Comparison of ENCODE assay signal across 8 cellular contexts in the genomic region with DNA sequence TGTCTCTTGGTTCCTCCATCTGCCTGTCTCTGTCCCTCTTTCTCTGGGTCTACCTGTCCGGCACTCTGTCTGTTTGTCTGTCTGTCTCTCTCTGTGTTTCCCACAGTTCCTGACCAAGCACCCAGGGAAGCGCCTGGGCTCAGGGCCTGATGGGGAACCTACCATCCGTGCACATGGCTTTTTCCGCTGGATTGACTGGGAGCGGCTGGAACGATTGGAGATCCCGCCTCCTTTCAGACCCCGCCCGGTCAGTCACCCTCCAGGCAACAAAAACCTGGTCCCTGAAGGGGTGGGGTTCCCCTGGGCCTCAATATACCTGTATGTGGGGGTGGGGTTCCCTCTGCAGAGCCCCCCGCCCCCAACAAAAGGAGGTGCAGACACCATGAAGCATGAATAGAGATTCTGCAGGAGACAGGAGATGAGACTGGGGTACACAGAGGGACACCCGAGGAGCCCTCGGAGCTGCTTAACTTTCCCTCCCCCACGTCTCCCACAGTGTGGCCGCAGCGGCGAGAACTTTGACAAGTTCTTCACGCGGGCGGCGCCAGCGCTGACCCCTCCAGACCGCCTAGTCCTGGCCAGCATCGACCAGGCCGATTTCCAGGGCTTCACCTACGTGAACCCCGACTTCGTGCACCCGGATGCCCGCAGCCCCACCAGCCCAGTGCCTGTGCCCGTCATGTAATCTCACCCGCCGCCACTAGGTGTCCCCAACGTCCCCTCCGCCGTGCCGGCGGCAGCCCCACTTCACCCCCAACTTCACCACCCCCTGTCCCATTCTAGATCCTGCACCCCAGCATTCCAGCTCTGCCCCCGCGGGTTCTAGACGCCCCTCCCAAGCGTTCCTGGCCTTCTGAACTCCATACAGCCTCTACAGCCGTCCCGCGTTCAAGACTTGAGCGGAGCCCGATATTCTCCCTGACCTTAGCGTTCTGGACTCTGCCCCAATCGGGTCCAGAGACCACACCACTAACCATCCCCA. TPM values are rescaled to one million over a fixed set of nuclear protein-coding genes. Genes with fewer than 3 reads are reported as not detected.
A peak's percentile ranks its signal among the peaks of the same experiment; 100 is the strongest.
DNase-seq lines count a peak whose midpoint lies in the region; ATAC-seq, FAIRE-seq and TF ChIP-seq lines count a peak whose summit lies in the region.

No MANE protein-coding gene starts in this region.

- no peaks in the 10 kb centered on the region for H4K20me1 ChIP-seq in GM23248 (ENCODE audit: insufficient read depth)
- no peaks in the 10 kb centered on the region for H4K20me1 ChIP-seq in GM12878 (ENCODE audit: control insufficient read depth, insufficient read depth)

- no peaks in the 10 kb centered on the region for H3F3A ChIP-seq in GM23248 (ENCODE audit: insufficient read depth)

- 0 out of 2 replicates have a peak, but pooled peaks have one; percentile 20 for TF ChIP-seq RAD21 in GM12878 (IDR thresholded peaks at IDR 0.05; ENCODE audit: insufficient read depth, low read depth, low read length)

- FAIRE-seq in GM12878 (lab: Jason Lieb, UNC): no peak

- H3K27me3 ChIP-seq in GM23248 (replicated peaks; ENCODE audit: insufficient read depth): peaks cover 54% of the 10 kb centered on the region
- H3K27me3 ChIP-seq in GM12878 (replicated peaks in 1 of 2; ENCODE audit: control insufficient read depth in 2 of 2, insufficient read depth in 2 of 2, low read length in 1 of 2): no peaks in the 10 kb centered on the region

- CTCF ChIA-PET in GM12878 (lab: Yijun Ruan, JAX): interaction anchor here (1.3 kb wide), 1 partner anchor 125 kb away, joined by 4 read pairs; no protein-coding TSS in a partner anchor

- RAD21 ChIA-PET in GM12878 (lab: Charles Lee; ENCODE audit: unreplicated experiment): no interaction called here

- POLR2A ChIA-PET in GM12878 (lab: Charles Lee): no interaction called here

- H3K9me3 ChIP-seq in GM23248 (ENCODE audit: low read depth): no peaks in the 10 kb centered on the region
- no peaks in the 10 kb centered on the region; the same call in 2 of the 3 replicates for H3K9me3 ChIP-seq in GM12878 (replicated peaks; ENCODE audit: control insufficient read depth, insufficient read depth, low read length)

- H3K27ac ChIP-seq in GM23248 (no peak overlapping the region), GM12878 (ENCODE audit: control insufficient read depth, insufficient read depth) (no peak overlapping the region)

- H3K9ac ChIP-seq in GM23248 (no peak overlapping the region), GM12878 (ENCODE audit: control insufficient read depth, insufficient read depth, low read length) (no peak overlapping the region)

- in situ Hi-C loops in GM23248 (cut with MboI) (no loop called here), GM12878 (cut with MboI) (no loop called here)

- H3K4me3 ChIP-seq in GM23248: no peak overlapping the region
- no peak overlapping the region for H3K4me3 ChIP-seq in GM12878

- 11 to 16% methylated on average over 36 to 48 of the region's 48 CpGs for WGBS in GM23248 (ENCODE audit: low coverage in 1 of 2, low lambda C conversion rate in 2 of 2, missing lambda C conversion rate in 2 of 2), 2 experiments
- WGBS in GM12878 (ENCODE audit: insufficient coverage, insufficient replicate concordance, low lambda C conversion rate, missing lambda C conversion rate): 18% methylated on average over 40 of the region's 48 CpGs

- ATAC-seq in GM12878 (no peak), HG03095 (IDR thresholded peaks at IDR 0.05; ENCODE audit: unreplicated experiment) (no peak), HG03139 (IDR thresholded peaks at IDR 0.05; ENCODE audit: unreplicated experiment) (no peak)

- TF ChIP-seq EP300 in GM12878 (IDR thresholded peaks at IDR 0.05; ENCODE audit: borderline replicate concordance in 1 of 2, control insufficient read depth in 1 of 2, low read depth in 2 of 2, low read length in 2 of 2): no peak

- peak; percentile 35 to 69 (median 44); a peak in 5 of 6 replicates for TF ChIP-seq CTCF in GM12878 (IDR thresholded peaks at IDR 0.05 in 2 of 3, conservative IDR thresholded peaks at IDR 0.05 in 1 of 3; ENCODE audit: control insufficient read depth in 2 of 3, extremely low read depth in 1 of 3, insufficient read depth in 1 of 3, low read depth in 3 of 3, low read length in 3 of 3)

- H3K79me2 ChIP-seq in GM23248 (ENCODE audit: insufficient read depth) (no peaks in the 10 kb centered on the region), GM12878 (ENCODE audit: control insufficient read depth, insufficient read depth, low read length) (no peaks in the 10 kb centered on the region)

- peaks cover 7% of the 10 kb centered on the region; the same call in 1 of the 2 replicates for H3K4me1 ChIP-seq in GM23248 (ENCODE audit: insufficient read depth)
- H3K4me1 ChIP-seq in GM12878 (ENCODE audit: control insufficient read depth, insufficient read depth, low read length): no peaks in the 10 kb centered on the region

- intact Hi-C loops in GM12878 (cut with micrococcal nuclease; ENCODE audit: unreplicated experiment): no loop called here

- SMC1A ChIA-PET in GM12878 (lab: Charles Lee; ENCODE audit: uncharacterized antibody, unreplicated experiment): no interaction called here

- no peaks in the 10 kb centered on the region for H3K9me2 ChIP-seq in GM23248 (ENCODE audit: insufficient read depth)

- H2AFZ ChIP-seq in GM23248 (no peak overlapping the region), GM12878 (ENCODE audit: control insufficient read depth, low read depth, low read length) (no peak overlapping the region)

- BruUV-seq in GM12878 (replicated peaks; lab: Mats Ljungman, UMichigan): no TSS peak

- no peak for TF ChIP-seq POLR2A in GM12878 (IDR thresholded peaks at IDR 0.05; ENCODE audit: low read depth, low read length)

- H3K36me3 ChIP-seq in GM23248 (ENCODE audit: low read depth) (no peaks in the 10 kb centered on the region), GM12878 (ENCODE audit: control insufficient read depth in 2 of 2, insufficient read depth in 2 of 2, low read length in 1 of 2) (no peaks in the 10 kb centered on the region)

- DNase-seq in GM23248 (peak; percentile 45), T-helper 9 cell (peak; percentile 68), GM12878 (ENCODE audit: low read depth, low spot score) (no peak), iPS-NIHi7 (ENCODE audit: extremely low spot score) (peak; percentile 72), SKM-1 treated with dmso at 0.1 percent for 144 hours (lab: John Stamatoyannopoulos, UW; ENCODE audit: unreplicated experiment) (no peak)
- peak; percentile 74 for DNase-seq in stimulated activated CD4-positive, alpha-beta T cell treated with anti-CD3 and anti-CD28 coated beads, Interleukin-4, amount 100 ng/mL, for 1 hour

- peak overlapping the region; percentile 12 for H3K4me2 ChIP-seq in GM23248 (ENCODE audit: unreplicated experiment)
- no peak overlapping the region for H3K4me2 ChIP-seq in GM12878 (ENCODE audit: control insufficient read depth, insufficient read depth)

RNA-seq across cellular contexts. Expression of a gene that starts 2.6 kb away (rescaled TPM):
- total RNA-seq in GM23248 (2014; rRNA removed; shearing (Covaris generic)): not detected in 2 replicates
- not detected in 2 replicates for polyA plus RNA-seq in GM23248 (2016; fragmentation: Nextera tagmentation; extraction: Ambion mirVana)
- not detected in 2 replicates for total RNA-seq in GM12878 (2013; cell fraction: nucleolus; rRNA removed)
- total RNA-seq in GM12878 (2014; rRNA removed): not detected in 2 replicates
- not detected in 2 replicates for total RNA-seq in GM12878 (2014; rRNA removed; fragmentation: Illumina TruSeq; extraction: Trizol)
- not detected in 2 replicates for total RNA-seq in GM12878 (2021)
- not detected for polyA plus RNA-seq in GM12878 (2011; ENCODE audit: low read depth)
- not detected in 2 replicates for polyA plus RNA-seq in GM12878 (2011; rRNA removed)
- polyA plus RNA-seq in GM12878 (2011; cell fraction: cytosol; rRNA removed): not detected in 2 replicates
- polyA plus RNA-seq in GM12878 (2011; cell fraction: nucleus; rRNA removed): not detected in 2 replicates
- not detected in 2 replicates for polyA plus RNA-seq in GM12878 (2012)
- not detected in 2 replicates for polyA plus RNA-seq in GM12878 (2014; fragmentation: Illumina TruSeq; extraction: Trizol)
- not detected for polyA plus RNA-seq in GM12878 (2014; fragmentation: Nextera tagmentation; extraction: Ambion mirVana)
- not detected in 2 replicates for polyA plus RNA-seq in GM12878 (2014; rRNA removed)
- not detected for polyA plus RNA-seq in GM12878 (2016; fragmentation: Nextera tagmentation; extraction: Ambion mirVana)
- not detected in 2 replicates for polyA minus RNA-seq in GM12878 (2011; rRNA and poly(A)+ RNA removed)
- not detected in 2 replicates for polyA minus RNA-seq in GM12878 (2011; cell fraction: cytosol; rRNA and poly(A)+ RNA removed)
- polyA minus RNA-seq in GM12878 (2011; cell fraction: nucleus; rRNA and poly(A)+ RNA removed): not detected in 2 replicates

RNA-seq across cellular contexts. Expression of a gene that starts 24.5 kb away (rescaled TPM):
- total RNA-seq in GM23248 (2014; rRNA removed; shearing (Covaris generic)): not detected in 2 replicates
- not detected in 2 replicates for polyA plus RNA-seq in GM23248 (2016; fragmentation: Nextera tagmentation; extraction: Ambion mirVana)
- total RNA-seq in GM12878 (2013; cell fraction: nucleolus; rRNA removed): not detected in 2 replicates
- not detected in 2 replicates for total RNA-seq in GM12878 (2014; rRNA removed)
- total RNA-seq in GM12878 (2014; rRNA removed; fragmentation: Illumina TruSeq; extraction: Trizol): not detected in 2 replicates
- total RNA-seq in GM12878 (2021): not detected in 2 replicates
- polyA plus RNA-seq in GM12878 (2011; ENCODE audit: low read depth): not detected
- not detected in 2 replicates for polyA plus RNA-seq in GM12878 (2011; rRNA removed)
- not detected in 2 replicates for polyA plus RNA-seq in GM12878 (2011; cell fraction: cytosol; rRNA removed)
- not detected in 2 replicates for polyA plus RNA-seq in GM12878 (2011; cell fraction: nucleus; rRNA removed)
- polyA plus RNA-seq in GM12878 (2012): not detected in 2 replicates
- polyA plus RNA-seq in GM12878 (2014; fragmentation: Illumina TruSeq; extraction: Trizol): not detected in 2 replicates
- not detected for polyA plus RNA-seq in GM12878 (2014; fragmentation: Nextera tagmentation; extraction: Ambion mirVana)
- polyA plus RNA-seq in GM12878 (2014; rRNA removed): not detected in 2 replicates
- polyA plus RNA-seq in GM12878 (2016; fragmentation: Nextera tagmentation; extraction: Ambion mirVana): not detected
- polyA minus RNA-seq in GM12878 (2011; rRNA and poly(A)+ RNA removed): not detected in 2 replicates
- not detected in 2 replicates for polyA minus RNA-seq in GM12878 (2011; cell fraction: cytosol; rRNA and poly(A)+ RNA removed)
- polyA minus RNA-seq in GM12878 (2011; cell fraction: nucleus; rRNA and poly(A)+ RNA removed): not detected in 2 replicates

RNA-seq across cellular contexts. Expression of a gene that starts 38.8 kb away (rescaled TPM):
- total RNA-seq in GM23248 (2014; rRNA removed; shearing (Covaris generic)): 74.8 and 85.9 TPM in 2 replicates
- 222 and 226 TPM in 2 replicates for polyA plus RNA-seq in GM23248 (2016; fragmentation: Nextera tagmentation; extraction: Ambion mirVana)
- total RNA-seq in GM12878 (2013; cell fraction: nucleolus; rRNA removed): 0.38 and 0.93 TPM in 2 replicates
- 0.05 and 0.11 TPM in 2 replicates for total RNA-seq in GM12878 (2014; rRNA removed)
- 0.13 TPM in 1 of 2 replicates, not detected in the other for total RNA-seq in GM12878 (2014; rRNA removed; fragmentation: Illumina TruSeq; extraction: Trizol)
- 0.46 and 0.72 TPM in 2 replicates for total RNA-seq in GM12878 (2021)
- 0.66 TPM for polyA plus RNA-seq in GM12878 (2011; ENCODE audit: low read depth)
- 0.03 and 0.14 TPM in 2 replicates for polyA plus RNA-seq in GM12878 (2011; rRNA removed)
- polyA plus RNA-seq in GM12878 (2011; cell fraction: cytosol; rRNA removed): 0.10 and 0.55 TPM in 2 replicates
- polyA plus RNA-seq in GM12878 (2011; cell fraction: nucleus; rRNA removed): 0.16 and 0.31 TPM in 2 replicates
- polyA plus RNA-seq in GM12878 (2012): 1.1 TPM in 2 replicates
- polyA plus RNA-seq in GM12878 (2014; fragmentation: Illumina TruSeq; extraction: Trizol): 0.09 TPM in 1 of 2 replicates, not detected in the other
- under 1 TPM; 0.04 to 0.10 TPM for polyA plus RNA-seq in GM12878 (2014; fragmentation: Nextera tagmentation; extraction: Ambion mirVana)
- 0.09 TPM in 1 of 2 replicates, not detected in the other for polyA plus RNA-seq in GM12878 (2014; rRNA removed)
- polyA plus RNA-seq in GM12878 (2016; fragmentation: Nextera tagmentation; extraction: Ambion mirVana): under 1 TPM; 0.06 to 0.23 TPM
- 0.15 TPM in 1 of 2 replicates, not detected in the other for polyA minus RNA-seq in GM12878 (2011; rRNA and poly(A)+ RNA removed)
- not detected in 2 replicates for polyA minus RNA-seq in GM12878 (2011; cell fraction: cytosol; rRNA and poly(A)+ RNA removed)
- 0.29 TPM in 1 of 2 replicates, not detected in the other for polyA minus RNA-seq in GM12878 (2011; cell fraction: nucleus; rRNA and poly(A)+ RNA removed)

RNA-seq across cellular contexts. Expression of a gene that starts 56.2 kb away (rescaled TPM):
- 0.11 TPM in 1 of 2 replicates, not detected in the other for total RNA-seq in GM23248 (2014; rRNA removed; shearing (Covaris generic))
- not detected in 2 replicates for polyA plus RNA-seq in GM23248 (2016; fragmentation: Nextera tagmentation; extraction: Ambion mirVana)
- not detected in 2 replicates for total RNA-seq in GM12878 (2013; cell fraction: nucleolus; rRNA removed)
- total RNA-seq in GM12878 (2014; rRNA removed): not detected in 2 replicates
- not detected in 2 replicates for total RNA-seq in GM12878 (2014; rRNA removed; fragmentation: Illumina TruSeq; extraction: Trizol)
- total RNA-seq in GM12878 (2021): not detected in 2 replicates
- not detected for polyA plus RNA-seq in GM12878 (2011; ENCODE audit: low read depth)
- polyA plus RNA-seq in GM12878 (2011; rRNA removed): not detected in 2 replicates
- polyA plus RNA-seq in GM12878 (2011; cell fraction: cytosol; rRNA removed): not detected in 2 replicates
- 0.03 TPM in 1 of 2 replicates, not detected in the other for polyA plus RNA-seq in GM12878 (2011; cell fraction: nucleus; rRNA removed)
- polyA plus RNA-seq in GM12878 (2012): not detected in 2 replicates
- polyA plus RNA-seq in GM12878 (2014; fragmentation: Illumina TruSeq; extraction: Trizol): not detected in 2 replicates
- polyA plus RNA-seq in GM12878 (2014; fragmentation: Nextera tagmentation; extraction: Ambion mirVana): not detected
- not detected in 2 replicates for polyA plus RNA-seq in GM12878 (2014; rRNA removed)
- polyA plus RNA-seq in GM12878 (2016; fragmentation: Nextera tagmentation; extraction: Ambion mirVana): not detected
- not detected in 2 replicates for polyA minus RNA-seq in GM12878 (2011; rRNA and poly(A)+ RNA removed)
- not detected in 2 replicates for polyA minus RNA-seq in GM12878 (2011; cell fraction: cytosol; rRNA and poly(A)+ RNA removed)
- polyA minus RNA-seq in GM12878 (2011; cell fraction: nucleus; rRNA and poly(A)+ RNA removed): not detected in 2 replicates

Comparison
In these comparisons a context has a peak if more than half of its experiments do, and no peak if none do; other contexts are left out.
1. DNase-seq: peak in GM23248 (single experiment), T-helper 9 cell (single experiment), iPS-NIHi7 (single experiment) and stimulated activated CD4-positive, alpha-beta T cell treated with anti-CD3 and anti-CD28 coated beads, Interleukin-4, amount 100 ng/mL, for 1 hour (single experiment); none in GM12878 (single experiment) and SKM-1 treated with dmso at 0.1 percent for 144 hours (single experiment).
2. RNA of a gene that starts 38.8 kb away (total RNA-seq): 74.8 to 85.9 TPM in GM23248; 0.05 to 0.93 TPM in GM12878; every median in the first group is over 10 times any median in the second.